5 cellular contexts compared by ENCODE assay signal in genomic region chr11:18691467-18692129, GRCh38. TPM values are rescaled to one million over a fixed set of nuclear protein-coding genes. Genes with fewer than 3 reads are reported as not detected.
"Had no signal": no experiment of that assay in that cellular context is flagged by ENCODE, and none has a peak within 500 bp of the region (broad histone marks: within the 10 kb centered on the region; RNA-seq: fewer than 3 reads in every experiment).

No MANE protein-coding gene starts in this region.

RNA-seq across cellular contexts. Expression of gene IGSF22, which starts 34.4 kb away (rescaled TPM):
- total RNA-seq: HepG2, HT1080, IMR-90, M059J, SJSA1 had no signal
- polyA plus RNA-seq: HepG2, IMR-90 had no signal
